Comparison of ENCODE assay signal across 1 cellular context in the genomic region with DNA sequence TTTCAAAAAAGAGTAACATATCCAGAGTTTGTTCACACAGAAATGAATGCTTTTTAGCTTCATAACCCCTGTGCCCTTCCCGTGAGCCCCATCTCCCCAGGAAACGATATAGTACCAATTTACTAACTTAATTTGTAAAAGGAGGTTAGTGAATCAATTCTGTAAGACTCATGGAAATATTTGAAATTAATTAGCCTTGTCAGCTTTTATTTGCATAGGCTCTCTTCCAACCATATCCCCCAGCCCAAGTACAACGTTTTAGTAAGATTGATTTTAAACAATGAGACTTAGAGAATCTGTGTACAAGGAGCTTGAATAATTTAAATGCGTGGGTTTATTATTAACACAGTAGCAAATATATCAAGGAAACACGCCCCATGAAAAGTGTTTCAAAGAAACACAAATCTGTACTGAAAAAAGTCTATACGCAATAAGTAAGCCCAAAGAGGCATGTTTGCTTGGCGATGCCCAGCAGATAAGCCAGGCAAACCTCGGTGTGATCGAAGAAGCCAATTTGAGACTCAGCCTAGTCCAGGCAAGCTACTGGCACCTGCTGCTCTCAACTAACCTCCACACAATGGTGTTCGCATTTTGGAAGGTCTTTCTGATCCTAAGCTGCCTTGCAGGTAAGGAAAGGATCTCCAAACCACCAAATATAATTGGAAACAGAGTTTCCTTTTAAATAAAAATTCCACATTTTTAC.
TF ChIP-seq lines count a peak whose summit lies in the region.

A gene (plus strand): TSS at position 512 of the 703 bp plus-strand sequence. CDS start 66 bp downstream, at position 578.

TF ChIP-seq in K562, 482 proteins besides CTCF, POLR2A, EP300 and RAD21 (continued from another document):
- TF ChIP-seq, protein P1, sequence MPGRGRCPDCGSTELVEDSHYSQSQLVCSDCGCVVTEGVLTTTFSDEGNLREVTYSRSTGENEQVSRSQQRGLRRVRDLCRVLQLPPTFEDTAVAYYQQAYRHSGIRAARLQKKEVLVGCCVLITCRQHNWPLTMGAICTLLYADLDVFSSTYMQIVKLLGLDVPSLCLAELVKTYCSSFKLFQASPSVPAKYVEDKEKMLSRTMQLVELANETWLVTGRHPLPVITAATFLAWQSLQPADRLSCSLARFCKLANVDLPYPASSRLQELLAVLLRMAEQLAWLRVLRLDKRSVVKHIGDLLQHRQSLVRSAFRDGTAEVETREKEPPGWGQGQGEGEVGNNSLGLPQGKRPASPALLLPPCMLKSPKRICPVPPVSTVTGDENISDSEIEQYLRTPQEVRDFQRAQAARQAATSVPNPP (IDR thresholded peaks at IDR 0.05; ENCODE audit: borderline replicate concordance, insufficient read depth, insufficient read length): no peak
- TF ChIP-seq CSDE1 (IDR thresholded peaks at IDR 0.05): no peak
- TF ChIP-seq, protein P2, sequence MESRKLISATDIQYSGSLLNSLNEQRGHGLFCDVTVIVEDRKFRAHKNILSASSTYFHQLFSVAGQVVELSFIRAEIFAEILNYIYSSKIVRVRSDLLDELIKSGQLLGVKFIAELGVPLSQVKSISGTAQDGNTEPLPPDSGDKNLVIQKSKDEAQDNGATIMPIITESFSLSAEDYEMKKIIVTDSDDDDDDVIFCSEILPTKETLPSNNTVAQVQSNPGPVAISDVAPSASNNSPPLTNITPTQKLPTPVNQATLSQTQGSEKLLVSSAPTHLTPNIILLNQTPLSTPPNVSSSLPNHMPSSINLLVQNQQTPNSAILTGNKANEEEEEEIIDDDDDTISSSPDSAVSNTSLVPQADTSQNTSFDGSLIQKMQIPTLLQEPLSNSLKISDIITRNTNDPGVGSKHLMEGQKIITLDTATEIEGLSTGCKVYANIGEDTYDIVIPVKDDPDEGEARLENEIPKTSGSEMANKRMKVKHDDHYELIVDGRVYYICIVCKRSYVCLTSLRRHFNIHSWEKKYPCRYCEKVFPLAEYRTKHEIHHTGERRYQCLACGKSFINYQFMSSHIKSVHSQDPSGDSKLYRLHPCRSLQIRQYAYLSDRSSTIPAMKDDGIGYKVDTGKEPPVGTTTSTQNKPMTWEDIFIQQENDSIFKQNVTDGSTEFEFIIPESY (CRISPR knock-in tag; IDR thresholded peaks at IDR 0.05): no peak
- no peak for TF ChIP-seq HMG20A (CRISPR knock-in tag; conservative IDR thresholded peaks at IDR 0.05)
- TF ChIP-seq, protein P3, sequence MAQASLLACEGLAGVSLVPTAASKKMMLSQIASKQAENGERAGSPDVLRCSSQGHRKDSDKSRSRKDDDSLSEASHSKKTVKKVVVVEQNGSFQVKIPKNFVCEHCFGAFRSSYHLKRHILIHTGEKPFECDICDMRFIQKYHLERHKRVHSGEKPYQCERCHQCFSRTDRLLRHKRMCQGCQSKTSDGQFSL (CRISPR knock-in tag; IDR thresholded peaks at IDR 0.05): no peak
- TF ChIP-seq, protein P3 (tag; IDR thresholded peaks at IDR 0.05): no peak
- no peak for TF ChIP-seq NFXL1 (CRISPR knock-in tag; IDR thresholded peaks at IDR 0.05)
- peak; percentile 38; the same call in 1 of the 2 replicates for TF ChIP-seq MAFF (IDR thresholded peaks at IDR 0.05; ENCODE audit: low read length)
- TF ChIP-seq PHF20 (IDR thresholded peaks at IDR 0.05; ENCODE audit: partially characterized antibody): no peak
- no peak for TF ChIP-seq POLR2AphosphoS5 (IDR thresholded peaks at IDR 0.05; ENCODE audit: control insufficient read depth, insufficient read depth, low read depth, low read length)
- TF ChIP-seq, protein P4, sequence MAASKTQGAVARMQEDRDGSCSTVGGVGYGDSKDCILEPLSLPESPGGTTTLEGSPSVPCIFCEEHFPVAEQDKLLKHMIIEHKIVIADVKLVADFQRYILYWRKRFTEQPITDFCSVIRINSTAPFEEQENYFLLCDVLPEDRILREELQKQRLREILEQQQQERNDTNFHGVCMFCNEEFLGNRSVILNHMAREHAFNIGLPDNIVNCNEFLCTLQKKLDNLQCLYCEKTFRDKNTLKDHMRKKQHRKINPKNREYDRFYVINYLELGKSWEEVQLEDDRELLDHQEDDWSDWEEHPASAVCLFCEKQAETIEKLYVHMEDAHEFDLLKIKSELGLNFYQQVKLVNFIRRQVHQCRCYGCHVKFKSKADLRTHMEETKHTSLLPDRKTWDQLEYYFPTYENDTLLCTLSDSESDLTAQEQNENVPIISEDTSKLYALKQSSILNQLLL (CRISPR knock-in tag; IDR thresholded peaks at IDR 0.05; ENCODE audit: borderline replicate concordance): no peak
- no peak for TF ChIP-seq TAF7 (tag; IDR thresholded peaks at IDR 0.05)
- no peak for TF ChIP-seq ZNF584 (CRISPR knock-in tag; IDR thresholded peaks at IDR 0.05; ENCODE audit: low read depth)
- no peak for TF ChIP-seq SAFB (IDR thresholded peaks at IDR 0.05; ENCODE audit: borderline replicate concordance, low read depth, low read length)
- no peak for TF ChIP-seq ZKSCAN8 (CRISPR knock-in tag; IDR thresholded peaks at IDR 0.05)
- TF ChIP-seq ETV5 (CRISPR knock-in tag; IDR thresholded peaks at IDR 0.05; ENCODE audit: low read depth): no peak
- TF ChIP-seq MAFK (IDR thresholded peaks at IDR 0.05; ENCODE audit: low read length): 0 out of 2 replicates have a peak, but pooled peaks have one; percentile 10
- no peak for TF ChIP-seq PRPF4 (IDR thresholded peaks at IDR 0.05; ENCODE audit: insufficient read depth, low read depth, low read length, poor library complexity, severe bottlenecking)
- no peak for TF ChIP-seq POU5F1 (IDR thresholded peaks at IDR 0.05; ENCODE audit: borderline replicate concordance, low read depth, low read length, partially characterized antibody)
- TF ChIP-seq, protein P5, sequence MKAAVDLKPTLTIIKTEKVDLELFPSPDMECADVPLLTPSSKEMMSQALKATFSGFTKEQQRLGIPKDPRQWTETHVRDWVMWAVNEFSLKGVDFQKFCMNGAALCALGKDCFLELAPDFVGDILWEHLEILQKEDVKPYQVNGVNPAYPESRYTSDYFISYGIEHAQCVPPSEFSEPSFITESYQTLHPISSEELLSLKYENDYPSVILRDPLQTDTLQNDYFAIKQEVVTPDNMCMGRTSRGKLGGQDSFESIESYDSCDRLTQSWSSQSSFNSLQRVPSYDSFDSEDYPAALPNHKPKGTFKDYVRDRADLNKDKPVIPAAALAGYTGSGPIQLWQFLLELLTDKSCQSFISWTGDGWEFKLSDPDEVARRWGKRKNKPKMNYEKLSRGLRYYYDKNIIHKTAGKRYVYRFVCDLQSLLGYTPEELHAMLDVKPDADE (conservative IDR thresholded peaks at IDR 0.05; ENCODE audit: control insufficient read depth, low read depth, low read length): no peak
- no peak for TF ChIP-seq E2F3 (CRISPR knock-in tag; IDR thresholded peaks at IDR 0.05)
- no peak for TF ChIP-seq SNRNP70 (optimal IDR thresholded peaks at IDR 0.05; ENCODE audit: low read depth, low read length)
- no peak for TF ChIP-seq ZNF146 (CRISPR knock-in tag; IDR thresholded peaks at IDR 0.05; ENCODE audit: unreplicated experiment)
- no peak for TF ChIP-seq ELF4 (CRISPR knock-in tag; IDR thresholded peaks at IDR 0.05)
- TF ChIP-seq, protein P6, sequence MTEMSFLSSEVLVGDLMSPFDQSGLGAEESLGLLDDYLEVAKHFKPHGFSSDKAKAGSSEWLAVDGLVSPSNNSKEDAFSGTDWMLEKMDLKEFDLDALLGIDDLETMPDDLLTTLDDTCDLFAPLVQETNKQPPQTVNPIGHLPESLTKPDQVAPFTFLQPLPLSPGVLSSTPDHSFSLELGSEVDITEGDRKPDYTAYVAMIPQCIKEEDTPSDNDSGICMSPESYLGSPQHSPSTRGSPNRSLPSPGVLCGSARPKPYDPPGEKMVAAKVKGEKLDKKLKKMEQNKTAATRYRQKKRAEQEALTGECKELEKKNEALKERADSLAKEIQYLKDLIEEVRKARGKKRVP (CRISPR knock-in tag; IDR thresholded peaks at IDR 0.05): no peak
- TF ChIP-seq, protein P7, sequence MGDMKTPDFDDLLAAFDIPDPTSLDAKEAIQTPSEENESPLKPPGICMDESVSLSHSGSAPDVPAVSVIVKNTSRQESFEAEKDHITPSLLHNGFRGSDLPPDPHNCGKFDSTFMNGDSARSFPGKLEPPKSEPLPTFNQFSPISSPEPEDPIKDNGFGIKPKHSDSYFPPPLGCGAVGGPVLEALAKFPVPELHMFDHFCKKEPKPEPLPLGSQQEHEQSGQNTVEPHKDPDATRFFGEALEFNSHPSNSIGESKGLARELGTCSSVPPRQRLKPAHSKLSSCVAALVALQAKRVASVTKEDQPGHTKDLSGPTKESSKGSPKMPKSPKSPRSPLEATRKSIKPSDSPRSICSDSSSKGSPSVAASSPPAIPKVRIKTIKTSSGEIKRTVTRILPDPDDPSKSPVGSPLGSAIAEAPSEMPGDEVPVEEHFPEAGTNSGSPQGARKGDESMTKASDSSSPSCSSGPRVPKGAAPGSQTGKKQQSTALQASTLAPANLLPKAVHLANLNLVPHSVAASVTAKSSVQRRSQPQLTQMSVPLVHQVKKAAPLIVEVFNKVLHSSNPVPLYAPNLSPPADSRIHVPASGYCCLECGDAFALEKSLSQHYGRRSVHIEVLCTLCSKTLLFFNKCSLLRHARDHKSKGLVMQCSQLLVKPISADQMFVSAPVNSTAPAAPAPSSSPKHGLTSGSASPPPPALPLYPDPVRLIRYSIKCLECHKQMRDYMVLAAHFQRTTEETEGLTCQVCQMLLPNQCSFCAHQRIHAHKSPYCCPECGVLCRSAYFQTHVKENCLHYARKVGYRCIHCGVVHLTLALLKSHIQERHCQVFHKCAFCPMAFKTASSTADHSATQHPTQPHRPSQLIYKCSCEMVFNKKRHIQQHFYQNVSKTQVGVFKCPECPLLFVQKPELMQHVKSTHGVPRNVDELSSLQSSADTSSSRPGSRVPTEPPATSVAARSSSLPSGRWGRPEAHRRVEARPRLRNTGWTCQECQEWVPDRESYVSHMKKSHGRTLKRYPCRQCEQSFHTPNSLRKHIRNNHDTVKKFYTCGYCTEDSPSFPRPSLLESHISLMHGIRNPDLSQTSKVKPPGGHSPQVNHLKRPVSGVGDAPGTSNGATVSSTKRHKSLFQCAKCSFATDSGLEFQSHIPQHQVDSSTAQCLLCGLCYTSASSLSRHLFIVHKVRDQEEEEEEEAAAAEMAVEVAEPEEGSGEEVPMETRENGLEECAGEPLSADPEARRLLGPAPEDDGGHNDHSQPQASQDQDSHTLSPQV (IDR thresholded peaks at IDR 0.05): no peak
- TF ChIP-seq TBL1XR1 (IDR thresholded peaks at IDR 0.05; ENCODE audit: low read length in 2 of 2): no peak
- no peak for TF ChIP-seq ZC3H4 (CRISPR knock-in tag; IDR thresholded peaks at IDR 0.05; ENCODE audit: borderline replicate concordance)
- TF ChIP-seq HNRNPK (IDR thresholded peaks at IDR 0.05; ENCODE audit: low read depth, low read length, poor library complexity, severe bottlenecking): no peak
- TF ChIP-seq ZNF316 (IDR thresholded peaks at IDR 0.05): peak; percentile 52; the same call in 1 of the 2 replicates
- TF ChIP-seq JUNB (CRISPR knock-in tag; conservative IDR thresholded peaks at IDR 0.05): no peak
- TF ChIP-seq NRF1 (conservative IDR thresholded peaks at IDR 0.05 in 1 of 2, IDR thresholded peaks at IDR 0.05 in 1 of 2): no peak
- peak; percentile 30; the same call in 1 of the 2 replicates for TF ChIP-seq MAFG (tag; conservative IDR thresholded peaks at IDR 0.05)
- TF ChIP-seq ADNP (tag; IDR thresholded peaks at IDR 0.05): no peak
